Comparison of ENCODE assay signal across 8 cellular contexts in the genomic region with DNA sequence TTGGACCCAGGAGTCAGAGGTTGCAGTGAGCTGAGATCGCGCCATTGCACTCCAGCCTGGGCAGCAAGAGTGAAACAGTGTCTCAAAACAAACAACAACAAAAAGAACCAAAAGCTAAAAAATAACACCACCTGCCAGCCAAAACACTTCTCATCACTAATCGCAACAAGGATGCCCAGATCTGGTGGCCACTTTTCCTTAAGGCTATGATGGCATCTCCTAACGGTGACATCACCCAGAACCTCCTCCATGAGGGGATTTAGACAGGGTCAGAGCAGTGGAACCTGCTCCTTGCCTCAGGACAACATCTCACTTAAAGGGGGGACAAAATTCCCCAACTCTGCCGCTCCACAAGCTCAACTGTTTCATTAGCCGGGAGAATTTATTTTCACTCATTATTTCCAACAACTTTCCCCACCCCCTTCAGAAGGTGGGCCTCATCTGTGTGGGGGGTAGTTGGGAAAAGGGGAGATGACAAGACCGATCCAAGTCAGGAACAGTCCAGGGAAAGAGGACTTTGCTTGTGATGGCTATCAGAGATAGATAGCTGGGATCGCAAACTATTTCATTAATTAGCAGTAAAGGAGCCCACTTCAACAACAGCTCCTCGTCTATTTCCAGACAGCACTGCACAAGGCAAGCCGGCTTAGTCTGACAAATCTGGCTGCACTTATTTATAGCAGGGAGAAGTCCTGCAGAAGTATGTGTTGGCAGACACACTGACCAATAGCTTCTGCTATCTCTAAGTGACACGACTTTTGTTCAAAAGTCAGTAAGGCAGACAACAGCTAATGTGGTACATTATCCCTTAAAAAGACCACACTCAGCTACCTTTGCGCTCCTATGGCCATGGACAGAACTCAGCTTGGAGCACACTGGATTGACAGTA. TPM values are rescaled to one million over a fixed set of nuclear protein-coding genes. Genes with fewer than 3 reads are reported as not detected.
A peak's percentile ranks its signal among the peaks of the same experiment; 100 is the strongest.
DNase-seq lines count a peak whose midpoint lies in the region; ATAC-seq and TF ChIP-seq lines count a peak whose summit lies in the region.

No MANE protein-coding gene starts in this region.

- peaks cover under 1% of the 10 kb centered on the region for H3K4me1 Mint-ChIP-seq in Caco-2 (ENCODE audit: low read depth, unreplicated experiment)
- H3K4me1 Mint-ChIP-seq in dendritic cell treated with granulocyte-macrophage colony-stimulating factor and Interleukin-4, amounts not matched to agents 40 ng/mL and 50 ng/mL, for 4 days (ENCODE audit: low read depth): peaks cover 28% of the 10 kb centered on the region

- H3K4me1 ChIP-seq in Caco-2: no peaks in the 10 kb centered on the region; the same call in none of the 2 replicates

- no peaks in the 10 kb centered on the region for H3K9me3 Mint-ChIP-seq in Caco-2 (ENCODE audit: unreplicated experiment)
- no peaks in the 10 kb centered on the region for H3K9me3 Mint-ChIP-seq in dendritic cell treated with granulocyte-macrophage colony-stimulating factor and Interleukin-4, amounts not matched to agents 40 ng/mL and 50 ng/mL, for 4 days

- BruUV-seq in Caco-2 (replicated peaks; lab: Mats Ljungman, UMichigan): no TSS peak

- no peaks in the 10 kb centered on the region for H3K9me3 ChIP-seq in Caco-2

- H3K36me3 ChIP-seq in Caco-2 (ENCODE audit: control insufficient read depth, insufficient read depth, low read length): peaks cover 6% of the 10 kb centered on the region

- H3K27me3 Mint-ChIP-seq in Caco-2 (ENCODE audit: insufficient read depth, unreplicated experiment): no peaks in the 10 kb centered on the region
- H3K27me3 Mint-ChIP-seq in dendritic cell treated with granulocyte-macrophage colony-stimulating factor and Interleukin-4, amounts not matched to agents 40 ng/mL and 50 ng/mL, for 4 days: no peaks in the 10 kb centered on the region

- no peak overlapping the region for H3K27ac Mint-ChIP-seq in Caco-2 (ENCODE audit: unreplicated experiment)
- no peak overlapping the region for H3K27ac Mint-ChIP-seq in dendritic cell treated with granulocyte-macrophage colony-stimulating factor and Interleukin-4, amounts not matched to agents 40 ng/mL and 50 ng/mL, for 4 days

- no peak for ATAC-seq in HG03108 (IDR thresholded peaks at IDR 0.05; ENCODE audit: unreplicated experiment)
- ATAC-seq in GM19467 (IDR thresholded peaks at IDR 0.05; ENCODE audit: unreplicated experiment): no peak

- POLR2A ChIA-PET in Caco-2 (lab: Charles Lee): interaction anchor here (0.6 kb wide), 3 partner anchors 14 to 164 kb away, joined by 3 to 7 read pairs (median 5); a partner anchor contains a TSS

- peak overlapping the region; percentile 77 for H3K4me3 Mint-ChIP-seq in Caco-2 (ENCODE audit: unreplicated experiment)
- H3K4me3 Mint-ChIP-seq in dendritic cell treated with granulocyte-macrophage colony-stimulating factor and Interleukin-4, amounts not matched to agents 40 ng/mL and 50 ng/mL, for 4 days: peak overlapping the region; percentile 90

- CTCF ChIA-PET in Caco-2 (lab: Charles Lee): interaction anchor here (0.6 kb wide), 1 partner anchor 34 kb away, joined by 4 read pairs; no protein-coding TSS in a partner anchor

- TF ChIP-seq CTCF in Caco-2 (IDR thresholded peaks at IDR 0.05; ENCODE audit: insufficient read depth in 1 of 2, low read depth in 1 of 2, low read length in 1 of 2, severe bottlenecking in 1 of 2, unreplicated experiment in 1 of 2): no peak

- DNase-seq in Caco-2 (no peak), MV-4-11 (lab: John Stamatoyannopoulos, UW) (peak; percentile 20), mesenteric fat pad (ENCODE audit: low spot score) (peak; percentile 28), NCI-H187 (lab: John Stamatoyannopoulos, UW) (no peak), D341Med (ENCODE audit: low spot score) (no peak)

- intact Hi-C loops in Caco-2 (cut with micrococcal nuclease; ENCODE audit: unreplicated experiment): no loop called here
- intact Hi-C loops in dendritic cell treated with granulocyte-macrophage colony-stimulating factor and Interleukin-4, amounts not matched to agents 40 ng/mL and 50 ng/mL, for 4 days (cut with micrococcal nuclease): no loop called here

- peak overlapping the region; percentile 77 for H3K4me3 ChIP-seq in Caco-2 (ENCODE audit: low read depth, low read length)

- H3K27me3 ChIP-seq in Caco-2 (replicated peaks; ENCODE audit: control insufficient read depth, insufficient read depth, low read length): no peaks in the 10 kb centered on the region

- peaks cover 78% of the 10 kb centered on the region for H3K36me3 Mint-ChIP-seq in Caco-2 (ENCODE audit: insufficient read depth, unreplicated experiment)
- H3K36me3 Mint-ChIP-seq in dendritic cell treated with granulocyte-macrophage colony-stimulating factor and Interleukin-4, amounts not matched to agents 40 ng/mL and 50 ng/mL, for 4 days (ENCODE audit: low read depth): peaks cover 79% of the 10 kb centered on the region

RNA-seq across cellular contexts. Expression of a gene that starts 2.6 kb away (rescaled TPM):
- total RNA-seq in Caco-2 (2022) (242 and 245 TPM in 2 replicates), mesenteric fat pad (301 TPM)

Comparison
In these comparisons a context has a peak if more than half of its experiments do, and no peak if none do; other contexts are left out.
1. DNase-seq: peak in MV-4-11 (single experiment) and mesenteric fat pad (single experiment); none in Caco-2 (0 of 2), NCI-H187 (0 of 2) and D341Med (single experiment).